26 cellular contexts compared by ENCODE assay signal in genomic region chr6:14202947-14203346, GRCh38.
DNase-seq lines count a peak whose midpoint lies in the region; FAIRE-seq and TF ChIP-seq lines count a peak whose summit lies in the region.
"Had no signal": no experiment of that assay in that cellular context is flagged by ENCODE, and none has a peak within 500 bp of the region (broad histone marks: within the 10 kb centered on the region; RNA-seq: fewer than 3 reads in every experiment).

No MANE protein-coding gene starts in this region.

- H2AFZ ChIP-seq in keratinocyte (ENCODE audit: control insufficient read depth, low read length), result no peak overlapping the region
- H2AFZ ChIP-seq: GM23248 had no signal

- TF ChIP-seq POLR2A in testis (IDR thresholded peaks at IDR 0.05), result no peak

- H3K4me3 Mint-ChIP-seq in activated naive CD4-positive, alpha-beta T cell treated with anti-CD3 and anti-CD28 coated beads, Interleukin-2, amount 50 U/mL, for 24 hours, result no peak overlapping the region
- no peak overlapping the region for H3K4me3 Mint-ChIP-seq in type B pancreatic cell
- H3K4me3 Mint-ChIP-seq: CD14-positive monocyte; CD4-positive, alpha-beta T cell; CD8-positive, alpha-beta memory T cell had no signal

- H3K9me1 ChIP-seq in keratinocyte (ENCODE audit: control insufficient read depth, extremely low read depth, insufficient read depth, low read length), result no peaks in the 10 kb centered on the region

- H3K9ac ChIP-seq in keratinocyte (ENCODE audit: control insufficient read depth, extremely low read depth, insufficient read depth, low read length), result no peak overlapping the region
- H3K9ac ChIP-seq: BLaER1 treated with 17β-estradiol and CSF1 and Interleukin-3, amounts not matched to agents 10 nM and 100 nM; GM23248 had no signal

- no peaks in the 10 kb centered on the region for H3K27me3 Mint-ChIP-seq in activated naive CD4-positive, alpha-beta T cell treated with anti-CD3 and anti-CD28 coated beads, Interleukin-2, amount 50 U/mL, for 24 hours
- peaks cover 4% of the 10 kb centered on the region for H3K27me3 Mint-ChIP-seq in type B pancreatic cell
- H3K27me3 Mint-ChIP-seq: CD4-positive, alpha-beta T cell had no signal

- no peak for FAIRE-seq in keratinocyte (lab: Jason Lieb, UNC)
- FAIRE-seq: A549, D721Med, GM12878, GM19239, H1 had no signal

- H3K27ac ChIP-seq in keratinocyte (ENCODE audit: control insufficient read depth, insufficient read depth, low read length) (no peak overlapping the region), testis (no peak overlapping the region)
- H3K27ac ChIP-seq: A549; BLaER1 treated with 17β-estradiol and CSF1 and Interleukin-3, amounts not matched to agents 10 nM and 100 nM; GM23248 had no signal

- intact Hi-C loops in testis (cut with DNase I; ENCODE audit: low total_unique reads), result no loop called here

- no peaks in the 10 kb centered on the region for H3K9me3 Mint-ChIP-seq in activated naive CD4-positive, alpha-beta T cell treated with anti-CD3 and anti-CD28 coated beads, Interleukin-2, amount 50 U/mL, for 24 hours
- peaks cover 10% of the 10 kb centered on the region for H3K9me3 Mint-ChIP-seq in type B pancreatic cell
- H3K9me3 Mint-ChIP-seq: CD8-positive, alpha-beta memory T cell had no signal

- no peaks in the 10 kb centered on the region for H3K36me3 Mint-ChIP-seq in activated naive CD4-positive, alpha-beta T cell treated with anti-CD3 and anti-CD28 coated beads, Interleukin-2, amount 50 U/mL, for 24 hours
- H3K36me3 Mint-ChIP-seq in type B pancreatic cell, result no peaks in the 10 kb centered on the region
- H3K36me3 Mint-ChIP-seq: CD14-positive monocyte; CD8-positive, alpha-beta memory T cell had no signal

- dilution Hi-C loops in keratinocyte (cut with MboI; ENCODE audit: extremely low pct_ligation_motif_present, low sequenced_read_pairs), result no loop called here

- H4K20me1 ChIP-seq in keratinocyte (ENCODE audit: control insufficient read depth, extremely low read depth, insufficient read depth, low read length), result no peaks in the 10 kb centered on the region
- H4K20me1 ChIP-seq: BLaER1 treated with 17β-estradiol and CSF1 and Interleukin-3, amounts not matched to agents 10 nM and 100 nM had no signal

- peak overlapping the region; percentile 19 for H3K27ac Mint-ChIP-seq in activated naive CD4-positive, alpha-beta T cell treated with anti-CD3 and anti-CD28 coated beads, Interleukin-2, amount 50 U/mL, for 24 hours
- no peak overlapping the region for H3K27ac Mint-ChIP-seq in type B pancreatic cell
- H3K27ac Mint-ChIP-seq: CD4-positive, alpha-beta T cell had no signal

- no peak for DNase-seq in activated naive CD4-positive, alpha-beta T cell (lab: John Stamatoyannopoulos, UW)
- DNase-seq in epithelial cell of esophagus (ENCODE audit: low read depth) (peak; percentile 93), keratinocyte (ENCODE audit: low read depth, low spot score) (peak; percentile 11), testis (no peak), type B pancreatic cell (ENCODE audit: extremely low spot score, unreplicated experiment) (no peak)
- DNase-seq: 8988T; ACHN; AML-193; BE2C; CD4-positive, alpha-beta T cell; CD8-positive, alpha-beta memory T cell; DMS 273 treated with DMSO at 0.1 percent for 48 hours; DMS79; EL; GDM1; GM23248; H7; HCEC 1CT had no signal

- H3K4me3 ChIP-seq in epithelial cell of esophagus (ENCODE audit: low read length), result no peak overlapping the region
- no peak overlapping the region for H3K4me3 ChIP-seq in keratinocyte (ENCODE audit: control insufficient read depth in 2 of 3, extremely low read depth in 1 of 3, insufficient read depth in 2 of 3, low read depth in 1 of 3, low read length in 3 of 3)
- no peak overlapping the region for H3K4me3 ChIP-seq in testis
- H3K4me3 ChIP-seq: A549; BLaER1 treated with 17β-estradiol and CSF1 and Interleukin-3, amounts not matched to agents 10 nM and 100 nM; GM12878; GM23248 had no signal

- no peaks in the 10 kb centered on the region for H3K4me1 Mint-ChIP-seq in activated naive CD4-positive, alpha-beta T cell treated with anti-CD3 and anti-CD28 coated beads, Interleukin-2, amount 50 U/mL, for 24 hours
- H3K4me1 Mint-ChIP-seq in type B pancreatic cell (ENCODE audit: unreplicated experiment), result peaks cover 10% of the 10 kb centered on the region
- H3K4me1 Mint-ChIP-seq: CD14-positive monocyte; CD8-positive, alpha-beta memory T cell had no signal

- no peaks in the 10 kb centered on the region for H3K4me1 ChIP-seq in keratinocyte (ENCODE audit: control insufficient read depth, extremely low read depth, insufficient read depth, low read length)
- H3K4me1 ChIP-seq in testis, result no peaks in the 10 kb centered on the region
- H3K4me1 ChIP-seq: BE2C; BLaER1 treated with 17β-estradiol and CSF1 and Interleukin-3, amounts not matched to agents 10 nM and 100 nM had no signal

- H3K27me3 ChIP-seq in keratinocyte (ENCODE audit: control insufficient read depth, extremely low read depth, insufficient read depth, low read length) (no peaks in the 10 kb centered on the region), testis (no peaks in the 10 kb centered on the region)
- H3K27me3 ChIP-seq: BE2C; BLaER1 treated with 17β-estradiol and CSF1 and Interleukin-3, amounts not matched to agents 10 nM and 100 nM had no signal

- TF ChIP-seq CTCF in epithelial cell of esophagus (IDR thresholded peaks at IDR 0.05; ENCODE audit: insufficient read depth, low read depth, low read length, missing control alignments), result no peak
- TF ChIP-seq CTCF in keratinocyte (optimal IDR thresholded peaks at IDR 0.05 in 1 of 3, IDR thresholded peaks at IDR 0.05 in 1 of 3, conservative IDR thresholded peaks at IDR 0.05 in 1 of 3; ENCODE audit: extremely low read depth in 1 of 3, insufficient read depth in 2 of 3, low read length in 3 of 3), result no peak
- no peak for TF ChIP-seq CTCF in testis (IDR thresholded peaks at IDR 0.05)
- no peak for TF ChIP-seq CTCF in type B pancreatic cell (conservative IDR thresholded peaks at IDR 0.05)

- H3K79me2 ChIP-seq in keratinocyte (ENCODE audit: control insufficient read depth, insufficient read depth, low read length), result no peaks in the 10 kb centered on the region

- no peaks in the 10 kb centered on the region for H3K36me3 ChIP-seq in keratinocyte (ENCODE audit: control insufficient read depth in 2 of 2, extremely low read depth in 1 of 2, insufficient read depth in 2 of 2, low read length in 2 of 2)
- H3K36me3 ChIP-seq in testis (ENCODE audit: low read depth, missing control alignments), result no peaks in the 10 kb centered on the region
- H3K36me3 ChIP-seq: BE2C had no signal

- H3K9me3 ChIP-seq in keratinocyte (ENCODE audit: control insufficient read depth, low read depth, low read length), result no peaks in the 10 kb centered on the region
- H3K9me3 ChIP-seq in testis, result no peaks in the 10 kb centered on the region
- H3K9me3 ChIP-seq: A549, BE2C had no signal

- H3K4me2 ChIP-seq in keratinocyte (ENCODE audit: control insufficient read depth, extremely low read depth, insufficient read depth, low read depth, low read length), result no peak overlapping the region
- H3K4me2 ChIP-seq: A549; BLaER1 treated with 17β-estradiol and CSF1 and Interleukin-3, amounts not matched to agents 10 nM and 100 nM had no signal

- 92 to 94% methylated on average over 11 of the region's 11 CpGs for WGBS in testis, 2 donors

Comparison
In these comparisons a context has a peak if more than half of its experiments do, and no peak if none do; other contexts are left out.
1. DNase-seq: peak in epithelial cell of esophagus (single experiment) and keratinocyte (single experiment); none in activated naive CD4-positive, alpha-beta T cell (0 of 4), testis (single experiment) and type B pancreatic cell (single experiment).